In the genomic region with DNA sequence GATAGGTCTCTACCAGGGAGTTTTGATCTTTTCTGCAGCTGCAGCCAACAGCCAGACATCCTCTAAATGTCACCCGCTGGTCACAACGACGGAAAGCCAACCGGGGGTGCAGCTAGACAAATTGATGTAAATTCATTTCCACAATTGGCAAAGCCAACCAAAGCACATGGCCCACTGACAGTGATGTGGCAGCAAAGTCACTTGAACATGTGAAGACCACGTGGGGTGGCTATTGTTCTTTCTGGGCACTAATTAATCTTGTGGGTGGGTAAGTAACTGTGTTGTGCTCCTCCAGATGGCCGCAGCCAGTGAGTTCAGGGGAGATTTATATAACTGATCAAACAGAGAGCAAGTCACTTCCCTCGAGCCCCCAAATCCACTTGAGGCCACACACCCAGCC, we compare ENCODE assay signal across 16 cellular contexts.
A peak's percentile ranks its signal among the peaks of the same experiment; 100 is the strongest.
DNase-seq lines count a peak whose midpoint lies in the region; ATAC-seq and TF ChIP-seq lines count a peak whose summit lies in the region.
"Had no signal": no experiment of that assay in that cellular context is flagged by ENCODE, and none has a peak within 500 bp of the region (broad histone marks: within the 10 kb centered on the region; RNA-seq: fewer than 3 reads in every experiment).

No MANE protein-coding gene starts in this region.

- DNase-seq in NCI-H524 treated with DMSO at 0.1 percent for 48 hours (lab: John Stamatoyannopoulos, UW): peak; percentile 32
- DNase-seq in NCI-H82 treated with DMSO at 0.1 percent for 48 hours (lab: John Stamatoyannopoulos, UW; ENCODE audit: unreplicated experiment): peak; percentile 17
- DNase-seq in coronary artery (ENCODE audit: low spot score): peak; percentile 24
- DNase-seq in stimulated activated CD8-positive, alpha-beta memory T cell treated with anti-CD3 and anti-CD28 coated beads, Interleukin-4, amount 100 ng/mL, for 48 hours: no peak
- no peak for DNase-seq in gastrocnemius medialis
- no peak for DNase-seq in SK-N-DZ (ENCODE audit: low spot score)
- DNase-seq: C1 segment of cervical spinal cord; Calu3; CD4-positive, alpha-beta memory T cell; COR-L47; DMS53; DMS79 treated with DMSO at 0.1 percent for 48 hours; GF-D8; GOT3; HFFc6 had no signal

- no peaks in the 10 kb centered on the region for H3K27me3 ChIP-seq in gastrocnemius medialis

- no peak for TF ChIP-seq CTCF in coronary artery (IDR thresholded peaks at IDR 0.05)
- no peak for TF ChIP-seq CTCF in gastrocnemius medialis (IDR thresholded peaks at IDR 0.05 in 4 of 5, conservative IDR thresholded peaks at IDR 0.05 in 1 of 5)

- no peak overlapping the region for H3K27ac ChIP-seq in coronary artery
- no peak overlapping the region for H3K27ac ChIP-seq in gastrocnemius medialis

- H3K4me1 ChIP-seq in gastrocnemius medialis: no peaks in the 10 kb centered on the region
- H3K4me1 ChIP-seq: HAP-1 had no signal

- ATAC-seq in gastrocnemius medialis: no peak

- H3K9me3 ChIP-seq in gastrocnemius medialis: no peaks in the 10 kb centered on the region
- H3K9me3 ChIP-seq: HAP-1 had no signal

- TF ChIP-seq POLR2A in gastrocnemius medialis (IDR thresholded peaks at IDR 0.05): no peak

- no peak overlapping the region for H3K4me3 ChIP-seq in coronary artery
- no peak overlapping the region for H3K4me3 ChIP-seq in gastrocnemius medialis
- H3K4me3 ChIP-seq: HAP-1 had no signal

- in situ Hi-C loops in gastrocnemius medialis (cut with MboI; ENCODE audit: low sequenced_read_pairs in 4 of 4): no loop called here

- intact Hi-C loops in gastrocnemius medialis (cut with DNase I; ENCODE audit: low total_unique reads): no loop called here

- no peaks in the 10 kb centered on the region for H3K36me3 ChIP-seq in gastrocnemius medialis
- H3K36me3 ChIP-seq: HAP-1 had no signal

Comparison
In these comparisons a context has a peak if more than half of its experiments do, and no peak if none do; other contexts are left out.
1. DNase-seq: peak in NCI-H524 treated with DMSO at 0.1 percent for 48 hours (single experiment), NCI-H82 treated with DMSO at 0.1 percent for 48 hours (single experiment) and coronary artery (single experiment); none in stimulated activated CD8-positive, alpha-beta memory T cell treated with anti-CD3 and anti-CD28 coated beads, Interleukin-4, amount 100 ng/mL, for 48 hours (single experiment), gastrocnemius medialis (0 of 2) and SK-N-DZ (single experiment).